In the genomic region with DNA sequence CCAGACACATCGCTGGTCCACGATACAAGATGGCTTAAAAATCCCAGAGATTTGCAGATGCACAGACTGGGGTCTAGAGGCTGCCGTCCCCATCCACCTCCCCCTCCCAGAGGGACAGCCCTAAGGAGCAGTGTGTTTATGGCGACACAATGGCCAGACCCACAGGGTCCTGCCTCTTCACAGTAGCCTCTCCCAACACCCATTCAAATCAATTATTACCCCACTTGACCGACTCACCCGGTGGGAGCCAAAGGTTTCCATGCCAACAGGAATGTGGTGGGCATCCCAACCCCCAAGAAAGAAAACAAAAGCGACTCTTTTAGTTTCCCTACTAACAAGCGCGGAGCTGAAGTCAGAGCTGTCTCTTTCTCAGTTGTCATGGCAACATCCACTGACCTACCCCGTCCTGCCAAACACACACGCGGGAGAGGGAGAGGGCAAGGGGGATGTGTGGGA, we compare ENCODE assay signal across 1 cellular context.
TF ChIP-seq lines count a peak whose summit lies in the region.

No MANE protein-coding gene starts in this region.

TF ChIP-seq in HepG2, 621 proteins besides CTCF, POLR2A, EP300 and RAD21:
- peak; percentile 42; the same call in 1 of the 2 replicates for TF ChIP-seq RFX1 (IDR thresholded peaks at IDR 0.05)
- no peak for TF ChIP-seq XBP1 (CRISPR knock-in tag; IDR thresholded peaks at IDR 0.05)
